ENCODE assay signal across 17 cellular contexts in the genomic region with DNA sequence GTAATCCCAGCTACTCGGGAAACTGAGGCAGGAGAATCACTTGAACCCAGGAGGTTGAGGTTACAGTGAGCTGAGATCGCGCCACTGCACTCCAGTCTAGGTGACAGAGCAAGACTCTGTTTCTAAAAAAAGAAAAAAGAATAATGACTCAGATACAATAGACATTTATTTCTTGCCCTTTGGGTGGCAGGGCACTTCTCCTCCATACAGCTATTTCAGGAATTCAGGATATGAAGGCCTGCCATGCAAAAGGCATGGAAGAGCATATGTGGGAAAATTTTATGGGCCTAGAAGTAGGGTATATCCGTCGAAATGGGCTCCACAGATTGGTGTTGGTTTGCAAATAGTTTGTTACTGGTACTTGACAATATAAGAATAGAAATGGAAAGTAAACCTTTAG.
"Had no signal": no experiment of that assay in that cellular context is flagged by ENCODE, and none has a peak within 500 bp of the region (broad histone marks: within the 10 kb centered on the region; RNA-seq: fewer than 3 reads in every experiment).

No MANE protein-coding gene starts in this region.

- H3K27ac ChIP-seq: left ventricle myocardium inferior, tibial artery had no signal

- DNase-seq: activated B cell treated with CpG ODN at 0.5 μM for 24 hours; activated CD4-positive, alpha-beta T cell treated with anti-CD3 and anti-CD28 coated beads for 36 hours; activated CD4-positive, alpha-beta T cell treated with anti-CD3 and anti-CD28 coated beads, Interleukin-2, amount 50 U/mL, for 48 hours; activated CD8-positive, alpha-beta memory T cell treated with anti-CD3 and anti-CD28 coated beads, Interleukin-2, amount 50 U/mL, for 48 hours; activated naive CD4-positive, alpha-beta T cell treated with Interleukin-2 at 50 U/mL for 16 hours; activated naive CD8-positive, alpha-beta T cell treated with anti-CD3 and anti-CD28 coated beads for 36 hours; activated T-cell treated with anti-CD3 and anti-CD28 coated beads, Interleukin-2, amount 50 U/mL, for 48 hours; central memory CD4-positive, alpha-beta T cell; dermis blood vessel endothelial cell; effector CD8-positive, alpha-beta T cell; erythroblast; left ventricle myocardium inferior; stimulated activated CD4-positive, alpha-beta T cell treated with anti-CD3 and anti-CD28 coated beads, Interleukin-1b, Interleukin-23, amount 100 ng/mL, for 48 hours; T1000; tibial artery had no signal

- H3K36me3 ChIP-seq: left ventricle myocardium inferior, tibial artery had no signal

- H3K4me1 ChIP-seq: left ventricle myocardium inferior, tibial artery had no signal

- H3K4me3 ChIP-seq: left ventricle myocardium inferior, tibial artery had no signal

- FAIRE-seq: astrocyte, keratinocyte had no signal

- ATAC-seq: activated CD4-positive, alpha-beta T cell treated with anti-CD3 and anti-CD28 coated beads for 36 hours had no signal
